ENCODE assay signal across 1 cellular context in the genomic region with DNA sequence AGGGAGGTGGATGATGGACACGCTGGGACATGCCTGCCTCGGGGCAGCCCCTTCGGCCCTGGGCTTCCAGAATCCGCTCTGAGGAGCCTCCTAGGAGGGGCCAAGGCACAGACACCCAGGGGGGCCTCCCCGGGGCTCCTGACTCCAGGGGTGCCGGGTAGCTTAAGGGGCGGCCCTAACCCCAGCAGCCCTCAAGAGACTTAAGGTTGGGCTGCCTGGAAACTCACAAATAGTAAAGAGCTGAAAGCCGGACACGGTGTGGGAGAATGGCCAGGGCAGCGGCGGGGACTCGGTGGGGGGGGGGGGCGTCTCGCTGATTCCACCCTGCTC.
TF ChIP-seq lines count a peak whose summit lies in the region.

No MANE protein-coding gene starts in this region.

TF ChIP-seq in IMR-90, 13 proteins besides CTCF, POLR2A, EP300 and RAD21:
- TF ChIP-seq RFX5 (IDR thresholded peaks at IDR 0.05; ENCODE audit: low read depth, low read length): no peak
- TF ChIP-seq CHD1 (IDR thresholded peaks at IDR 0.05; ENCODE audit: low read depth, low read length): no peak
- no peak for TF ChIP-seq NFE2L2 (IDR thresholded peaks at IDR 0.05; ENCODE audit: low read depth, low read length)
- TF ChIP-seq MXI1 (IDR thresholded peaks at IDR 0.05; ENCODE audit: borderline replicate concordance, low read depth, low read length): no peak
- TF ChIP-seq FOS (IDR thresholded peaks at IDR 0.05; ENCODE audit: low read depth, low read length): no peak
- TF ChIP-seq, protein P1, sequence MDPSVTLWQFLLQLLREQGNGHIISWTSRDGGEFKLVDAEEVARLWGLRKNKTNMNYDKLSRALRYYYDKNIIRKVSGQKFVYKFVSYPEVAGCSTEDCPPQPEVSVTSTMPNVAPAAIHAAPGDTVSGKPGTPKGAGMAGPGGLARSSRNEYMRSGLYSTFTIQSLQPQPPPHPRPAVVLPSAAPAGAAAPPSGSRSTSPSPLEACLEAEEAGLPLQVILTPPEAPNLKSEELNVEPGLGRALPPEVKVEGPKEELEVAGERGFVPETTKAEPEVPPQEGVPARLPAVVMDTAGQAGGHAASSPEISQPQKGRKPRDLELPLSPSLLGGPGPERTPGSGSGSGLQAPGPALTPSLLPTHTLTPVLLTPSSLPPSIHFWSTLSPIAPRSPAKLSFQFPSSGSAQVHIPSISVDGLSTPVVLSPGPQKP (IDR thresholded peaks at IDR 0.05; ENCODE audit: borderline replicate concordance, low read depth, low read length): no peak
- TF ChIP-seq CEBPB (IDR thresholded peaks at IDR 0.05; ENCODE audit: low read depth, low read length): no peak
